In the genomic region with DNA sequence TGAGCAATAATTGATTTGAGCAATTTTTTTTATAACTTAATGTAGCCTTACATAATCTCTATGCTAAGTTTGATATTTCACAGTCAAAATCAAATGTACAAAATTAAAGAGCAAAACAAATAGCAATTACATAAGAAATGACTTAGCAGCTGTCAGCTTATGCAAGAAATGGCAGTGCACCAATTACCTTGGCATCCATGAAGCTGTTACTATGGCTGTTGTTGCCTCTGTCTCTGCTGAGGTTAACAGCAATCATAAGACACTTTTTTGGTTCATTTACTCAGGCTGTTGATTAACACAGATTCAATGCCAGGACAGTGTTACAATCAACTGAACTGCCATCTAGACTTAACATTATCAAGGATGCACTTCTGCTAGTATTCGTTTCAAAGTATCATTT, we compare ENCODE assay signal across 19 cellular contexts.
DNase-seq lines count a peak whose midpoint lies in the region; ATAC-seq and TF ChIP-seq lines count a peak whose summit lies in the region.
"Had no signal": no experiment of that assay in that cellular context is flagged by ENCODE, and none has a peak within 500 bp of the region (broad histone marks: within the 10 kb centered on the region; RNA-seq: fewer than 3 reads in every experiment).

No MANE protein-coding gene starts in this region.

- peak; percentile 49 for ATAC-seq in Right ventricle myocardium superior (ENCODE audit: poor library complexity)
- ATAC-seq in right lobe of liver, result peak; percentile 21 to 64 (median 56)
- no peak for ATAC-seq in HG02588 (IDR thresholded peaks at IDR 0.05; ENCODE audit: unreplicated experiment)
- no peak for ATAC-seq in HG03460 (IDR thresholded peaks at IDR 0.05; ENCODE audit: unreplicated experiment)
- ATAC-seq: CD8-positive, alpha-beta T cell had no signal

- intact Hi-C loops in Right ventricle myocardium superior (cut with DNase I), result no loop called here
- intact Hi-C loops in right lobe of liver (cut with DNase I), result no loop called here

- H3K27me3 ChIP-seq in right atrium auricular region (no peaks in the 10 kb centered on the region), right lobe of liver (no peaks in the 10 kb centered on the region), brain microvascular endothelial cell (replicated peaks) (no peaks in the 10 kb centered on the region)
- H3K27me3 ChIP-seq: MG63 had no signal

- TF ChIP-seq POLR2A in right lobe of liver (IDR thresholded peaks at IDR 0.05), result no peak

- H3K4me1 ChIP-seq in right atrium auricular region (no peaks in the 10 kb centered on the region), right lobe of liver (peaks cover 0 to 7% (median 0%) of the 10 kb centered on the region in 4 donors)
- H3K4me1 ChIP-seq: HAP-1 had no signal

- no peak overlapping the region for H3K27ac ChIP-seq in right atrium auricular region
- no peak overlapping the region for H3K27ac ChIP-seq in right lobe of liver
- H3K27ac ChIP-seq in brain microvascular endothelial cell, result no peak overlapping the region
- H3K27ac ChIP-seq: BLaER1 treated with 17β-estradiol and CSF1 and Interleukin-3, amounts not matched to agents 10 nM and 100 nM had no signal

- no peaks in the 10 kb centered on the region for H3K36me3 ChIP-seq in right atrium auricular region
- H3K36me3 ChIP-seq in right lobe of liver, result no peaks in the 10 kb centered on the region
- no peaks in the 10 kb centered on the region for H3K36me3 ChIP-seq in brain microvascular endothelial cell (replicated peaks)
- H3K36me3 ChIP-seq: BLaER1 treated with 17β-estradiol and CSF1 and Interleukin-3, amounts not matched to agents 10 nM and 100 nM; HAP-1; MG63 had no signal

- H3K9me3 ChIP-seq in right atrium auricular region (no peaks in the 10 kb centered on the region), right lobe of liver (no peaks in the 10 kb centered on the region)
- H3K9me3 ChIP-seq: BLaER1 treated with 17β-estradiol and CSF1 and Interleukin-3, amounts not matched to agents 10 nM and 100 nM; HAP-1; MG63; SK-N-SH had no signal

- TF ChIP-seq CTCF in right atrium auricular region (IDR thresholded peaks at IDR 0.05) (no peak), right lobe of liver (IDR thresholded peaks at IDR 0.05) (no peak), brain microvascular endothelial cell (IDR thresholded peaks at IDR 0.05; ENCODE audit: low read depth, low read length, missing control alignments) (no peak)

- 20% methylated on average over 1 of the region's 1 CpG for WGBS in right lobe of liver (ENCODE audit: insufficient coverage, low coverage, low lambda C conversion rate, missing lambda C conversion rate)

- H3K4me3 ChIP-seq in right atrium auricular region (no peak overlapping the region), right lobe of liver (no peak overlapping the region), brain microvascular endothelial cell (ENCODE audit: low read depth, low read length) (no peak overlapping the region)
- H3K4me3 ChIP-seq: BLaER1 treated with 17β-estradiol and CSF1 and Interleukin-3, amounts not matched to agents 10 nM and 100 nM; HAP-1; MG63 had no signal

- no peak for DNase-seq in Right ventricle myocardium superior
- DNase-seq in right atrium auricular region (ENCODE audit: low spot score), result no peak
- peak; percentile 90 for DNase-seq in NCI-H69 (lab: John Stamatoyannopoulos, UW)
- DNase-seq in right lobe of liver, result peak in 1 of 3 donors; percentile 54
- DNase-seq in brain microvascular endothelial cell, result no peak
- DNase-seq: CD8-positive, alpha-beta T cell; DMS79 treated with DMSO at 0.1 percent for 48 hours; Kasumi-1; MG63; NCI-H1048; NCI-H1436; NCI-H226; NCI-H526 treated with DMSO at 0.1 percent for 48 hours; SHP77 treated with DMSO at 0.1 percent for 48 hours; SK-N-SH had no signal

- in situ Hi-C loops in brain microvascular endothelial cell (cut with HindIII; ENCODE audit: low pct_ligation_motif_present, low sequenced_read_pairs), result no loop called here

Comparison
In these comparisons a context has a peak if more than half of its experiments do, and no peak if none do; other contexts are left out.
1. ATAC-seq: peak in Right ventricle myocardium superior (single experiment) and right lobe of liver (4 of 4); none in HG02588 (single experiment) and HG03460 (single experiment).